Comparison of ENCODE assay signal across 7 cellular contexts in the genomic region with DNA sequence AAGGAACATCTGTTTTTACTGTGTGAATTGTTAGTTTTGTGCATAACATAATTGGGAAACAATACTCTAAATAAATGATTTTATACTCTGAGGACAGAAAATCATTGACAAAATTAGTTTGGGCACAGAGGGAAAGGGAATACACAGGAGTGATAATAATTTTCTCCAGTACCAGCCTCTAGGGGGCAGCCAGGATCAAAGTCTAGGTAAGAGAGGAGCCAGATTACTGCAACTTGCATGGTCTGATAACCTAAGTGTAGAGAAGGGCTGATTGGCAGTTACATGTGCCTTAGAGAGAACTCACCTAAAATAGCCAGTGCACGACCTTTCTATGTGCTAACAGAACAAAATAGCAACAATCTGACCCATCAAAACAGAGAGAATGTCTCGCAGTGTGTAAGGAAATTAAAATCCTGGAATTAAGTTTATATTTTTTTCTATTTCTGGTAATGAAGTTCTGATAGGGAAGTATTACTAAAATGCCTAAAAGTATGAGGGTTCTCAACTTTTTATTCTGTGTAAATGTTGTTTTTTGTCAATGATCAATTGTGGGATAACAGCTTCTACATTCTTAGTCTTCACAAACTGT.
A peak's percentile ranks its signal among the peaks of the same experiment; 100 is the strongest.
DNase-seq lines count a peak whose midpoint lies in the region; ATAC-seq and TF ChIP-seq lines count a peak whose summit lies in the region.

No MANE protein-coding gene starts in this region.

- H3K9me3 ChIP-seq in WERI-Rb-1 (ENCODE audit: severe bottlenecking) = no peaks in the 10 kb centered on the region
- H3K9me3 ChIP-seq in mucosa of descending colon = no peaks in the 10 kb centered on the region
- no peaks in the 10 kb centered on the region for H3K9me3 ChIP-seq in thoracic aorta

- peak; percentile 64 for TF ChIP-seq CTCF in WERI-Rb-1 (IDR thresholded peaks at IDR 0.05; ENCODE audit: low read depth, low read length)
- TF ChIP-seq CTCF in mucosa of descending colon (IDR thresholded peaks at IDR 0.05) = no peak
- peak; percentile 57 for TF ChIP-seq CTCF in thoracic aorta (IDR thresholded peaks at IDR 0.05)

- no peaks in the 10 kb centered on the region for H3K27me3 ChIP-seq in WERI-Rb-1 (ENCODE audit: insufficient read depth, low read depth, severe bottlenecking)
- no peaks in the 10 kb centered on the region for H3K27me3 ChIP-seq in thoracic aorta (replicated peaks; ENCODE audit: insufficient read depth)

- H3K36me3 ChIP-seq in WERI-Rb-1 (no peaks in the 10 kb centered on the region), mucosa of descending colon (ENCODE audit: low read depth) (no peaks in the 10 kb centered on the region), thoracic aorta (peaks cover 8% of the 10 kb centered on the region)

- intact Hi-C loops in mucosa of descending colon (cut with DNase I, micrococcal nuclease) = no loop called here

- H3K4me1 ChIP-seq in mucosa of descending colon (ENCODE audit: low read depth) (no peaks in the 10 kb centered on the region), thoracic aorta (ENCODE audit: control insufficient read depth in 1 of 2, low read depth in 2 of 2) (no peaks in the 10 kb centered on the region)

- no peak overlapping the region for H3K4me3 ChIP-seq in WERI-Rb-1 (ENCODE audit: low read depth, low read length)
- no peak overlapping the region for H3K4me3 ChIP-seq in mucosa of descending colon
- no peak overlapping the region for H3K4me3 ChIP-seq in thoracic aorta

- peak; percentile 76 for ATAC-seq in mucosa of descending colon
- ATAC-seq in thoracic aorta (ENCODE audit: insufficient number of reproducible peaks, low FRiP score, low read depth) = no peak

- DNase-seq in GM04504 (ENCODE audit: low read depth) (peak; percentile 17), H4 (ENCODE audit: low spot score) (peak; percentile 40), NCI-H1417 treated with DMSO at 0.1 percent for 48 hours (lab: John Stamatoyannopoulos, UW) (peak; percentile 7), WERI-Rb-1 (peak; percentile 83), mucosa of descending colon (peak in 1 of 3 donors; percentile 77), thoracic aorta (ENCODE audit: low spot score) (no peak)
- peak; percentile 7 for DNase-seq in effector CD8-positive, alpha-beta T cell (lab: John Stamatoyannopoulos, UW)

- H3K27ac ChIP-seq in WERI-Rb-1 (no peak overlapping the region), thoracic aorta (no peak overlapping the region)
